14 cellular contexts compared by ENCODE assay signal in genomic region chr21:29382029-29382654, GRCh38.
DNase-seq lines count a peak whose midpoint lies in the region; ATAC-seq, FAIRE-seq and TF ChIP-seq lines count a peak whose summit lies in the region.
"Had no signal": no experiment of that assay in that cellular context is flagged by ENCODE, and none has a peak within 500 bp of the region (broad histone marks: within the 10 kb centered on the region; RNA-seq: fewer than 3 reads in every experiment).

No MANE protein-coding gene starts in this region.

- TF ChIP-seq CTCF in fibroblast of pulmonary artery (IDR thresholded peaks at IDR 0.05; ENCODE audit: low read length, missing control alignments) = no peak
- no peak for TF ChIP-seq CTCF in psoas muscle (IDR thresholded peaks at IDR 0.05)

- DNase-seq in RKO (ENCODE audit: low spot score) (peak; percentile 13), fibroblast of pulmonary artery (ENCODE audit: low read depth) (peak; percentile 39), psoas muscle (no peak)
- DNase-seq in stimulated activated naive CD8-positive, alpha-beta T cell treated with anti-CD3 and anti-CD28 coated beads, Interleukin-15, Interleukin-2, amounts not matched to agents 100 U/mL and 50 U/mL, for 24 hours = no peak
- DNase-seq in CD8-positive, alpha-beta memory T cell = no peak
- no peak for DNase-seq in activated naive CD4-positive, alpha-beta T cell treated with anti-CD3 and anti-CD28 coated beads, Interleukin-2, amount 50 U/mL, for 16 hours
- DNase-seq: activated T-cell treated with anti-CD3 and anti-CD28 coated beads for 4 hours; DND-41; NCI-H1436; stimulated activated CD4-positive, alpha-beta T cell treated with anti-CD3 and anti-CD28 coated beads, Interleukin-12 subunit alpha, Interleukin-12 subunit beta, amount 100 ng/mL, for 4 hours had no signal

- POLR2A ChIA-PET in CD8-positive, alpha-beta memory T cell (lab: Charles Lee) = no interaction called here

- no peaks in the 10 kb centered on the region for H3K36me3 ChIP-seq in psoas muscle (ENCODE audit: insufficient read depth in 1 of 2, low read depth in 1 of 2)
- no peaks in the 10 kb centered on the region for H3K36me3 ChIP-seq in CD8-positive, alpha-beta memory T cell (ENCODE audit: insufficient read depth, low read length)

- H3K4me1 ChIP-seq in psoas muscle = peaks cover 6% of the 10 kb centered on the region
- H3K4me1 ChIP-seq in CD8-positive, alpha-beta memory T cell (ENCODE audit: insufficient read depth, low read length) = no peaks in the 10 kb centered on the region

- CTCF ChIA-PET in CD8-positive, alpha-beta memory T cell (lab: Charles Lee) = interaction anchor here (1.4 to 1.5 kb wide), 2 partner anchors 8 to 10 kb away, joined by 3 to 4 read pairs; no protein-coding TSS in a partner anchor

- no peak overlapping the region for H3K27ac ChIP-seq in psoas muscle
- H3K27ac ChIP-seq in CD8-positive, alpha-beta memory T cell (ENCODE audit: low read depth, low read length) = no peak overlapping the region

- intact Hi-C loops in psoas muscle (cut with DNase I) = no loop called here

- peaks cover 0 to 2% (median 0%) of the 10 kb centered on the region in 3 donors for H3K36me3 Mint-ChIP-seq in CD8-positive, alpha-beta memory T cell
- H3K36me3 Mint-ChIP-seq: brain had no signal

- no peak overlapping the region for H3K4me3 ChIP-seq in fibroblast of pulmonary artery (replicated peaks; ENCODE audit: low read depth, low read length)
- no peak overlapping the region for H3K4me3 ChIP-seq in psoas muscle
- no peak overlapping the region for H3K4me3 ChIP-seq in CD8-positive, alpha-beta memory T cell (ENCODE audit: low read length)

- 38 to 52% (median 39%) methylated on average over 4 of the region's 4 CpGs for WGBS in psoas muscle, 3 donors

- no peak overlapping the region for H3K4me3 Mint-ChIP-seq in CD8-positive, alpha-beta memory T cell
- H3K4me3 Mint-ChIP-seq: brain had no signal

- H3K27me3 Mint-ChIP-seq in CD8-positive, alpha-beta memory T cell = no peaks in the 10 kb centered on the region
- H3K27me3 Mint-ChIP-seq: brain had no signal

- peak in 3 of 4 donors; percentile 37 to 67 (median 42) for ATAC-seq in psoas muscle
- no peak for ATAC-seq in stimulated activated naive CD8-positive, alpha-beta T cell treated with anti-CD3 and anti-CD28 coated beads, Interleukin-15, Interleukin-2, amounts not matched to agents 100 U/mL and 50 U/mL, for 24 hours
- ATAC-seq in HG02870 (IDR thresholded peaks at IDR 0.05; ENCODE audit: unreplicated experiment) = no peak

- H3K27me3 ChIP-seq in psoas muscle (ENCODE audit: insufficient read depth in 3 of 3, low read length in 2 of 3) = no peaks in the 10 kb centered on the region
- H3K27me3 ChIP-seq in CD8-positive, alpha-beta memory T cell (ENCODE audit: insufficient read depth, low read length, poor library complexity, severe bottlenecking) = no peaks in the 10 kb centered on the region

- H3K4me1 Mint-ChIP-seq in CD8-positive, alpha-beta memory T cell = peaks cover 0 to 3% (median under 1%) of the 10 kb centered on the region in 3 donors
- H3K4me1 Mint-ChIP-seq: brain had no signal

- H3K9me3 Mint-ChIP-seq in CD8-positive, alpha-beta memory T cell = no peaks in the 10 kb centered on the region

- no peaks in the 10 kb centered on the region for H3K9me3 ChIP-seq in psoas muscle
- H3K9me3 ChIP-seq in CD8-positive, alpha-beta memory T cell (ENCODE audit: low read length) = no peaks in the 10 kb centered on the region

- H3K27ac Mint-ChIP-seq in CD8-positive, alpha-beta memory T cell = no peak overlapping the region
- H3K27ac Mint-ChIP-seq: brain had no signal

- peak; percentile 80 for FAIRE-seq in G401.6 (lab: Jason Lieb, UNC)
- FAIRE-seq: H1 had no signal

Comparison
In these comparisons a context has a peak if more than half of its experiments do, and no peak if none do; other contexts are left out.
1. DNase-seq: peak in RKO (single experiment) and fibroblast of pulmonary artery (single experiment); none in psoas muscle (0 of 2), stimulated activated naive CD8-positive, alpha-beta T cell treated with anti-CD3 and anti-CD28 coated beads, Interleukin-15, Interleukin-2, amounts not matched to agents 100 U/mL and 50 U/mL, for 24 hours (single experiment), CD8-positive, alpha-beta memory T cell (0 of 5) and activated naive CD4-positive, alpha-beta T cell treated with anti-CD3 and anti-CD28 coated beads, Interleukin-2, amount 50 U/mL, for 16 hours (single experiment).
2. ATAC-seq: peak in psoas muscle (3 of 4); none in stimulated activated naive CD8-positive, alpha-beta T cell treated with anti-CD3 and anti-CD28 coated beads, Interleukin-15, Interleukin-2, amounts not matched to agents 100 U/mL and 50 U/mL, for 24 hours (single experiment) and HG02870 (single experiment).